8 cellular contexts compared by ENCODE assay signal in the genomic region with DNA sequence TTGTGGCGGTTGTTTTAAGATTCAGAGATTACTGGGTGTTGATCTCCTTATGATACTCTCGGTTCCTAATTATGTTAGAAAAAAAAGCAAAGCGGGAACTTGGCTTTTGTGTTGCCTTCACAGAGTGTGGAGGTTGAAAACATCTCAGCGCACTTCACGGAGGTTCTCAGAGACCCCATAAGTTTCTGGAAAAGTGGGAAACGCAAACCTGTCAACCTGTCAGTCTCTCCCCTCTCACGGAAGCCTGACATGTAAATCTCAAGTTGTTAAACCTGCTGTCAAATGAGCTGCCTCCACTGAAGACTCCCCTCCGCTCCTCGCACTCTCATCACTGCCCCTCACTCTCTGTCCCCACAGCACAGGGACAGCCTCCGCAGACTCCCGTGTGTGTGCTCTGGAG.
"Had no signal": no experiment of that assay in that cellular context is flagged by ENCODE, and none has a peak within 500 bp of the region (broad histone marks: within the 10 kb centered on the region; RNA-seq: fewer than 3 reads in every experiment).

No MANE protein-coding gene starts in this region.

- H3K4me1 Mint-ChIP-seq: IgD-negative memory B cell had no signal

- H3K4me3 Mint-ChIP-seq: GM23338, H9 had no signal

- DNase-seq: H9, HCEC 1CT, KBM-7 had no signal

- H3K27ac ChIP-seq: HL-60 had no signal

- H3K4me3 ChIP-seq: GM23338 had no signal

- H3K4me2 ChIP-seq: GM23338 had no signal

- FAIRE-seq: H54, HepG2 had no signal

- H2AFZ ChIP-seq: GM23338 had no signal

- H3K36me3 Mint-ChIP-seq: IgD-negative memory B cell had no signal

- H3K9me3 Mint-ChIP-seq: GM23338, H9, IgD-negative memory B cell had no signal

- H3K27ac Mint-ChIP-seq: IgD-negative memory B cell had no signal
